Comparison of ENCODE assay signal across 14 cellular contexts in the genomic region with DNA sequence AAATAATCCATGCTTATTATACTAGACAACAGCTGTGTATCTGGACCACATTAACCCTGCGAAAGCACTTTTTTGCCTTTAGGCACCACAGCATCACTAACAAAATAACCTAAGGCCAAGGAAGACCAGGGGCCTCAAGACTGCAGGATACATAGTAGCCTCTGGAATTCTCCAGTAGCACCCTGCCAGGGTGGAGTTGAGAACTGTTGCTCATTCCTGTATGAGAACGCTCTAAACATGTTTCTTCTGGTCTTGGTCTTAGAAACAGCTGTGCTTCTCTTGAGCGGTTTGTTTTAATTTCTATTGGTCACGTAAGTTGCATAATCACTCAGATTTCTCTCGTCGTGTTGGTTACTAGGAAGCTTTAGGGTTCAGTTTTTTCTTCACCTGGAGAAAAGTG. TPM values are rescaled to one million over a fixed set of nuclear protein-coding genes. Genes with fewer than 3 reads are reported as not detected.
A peak's percentile ranks its signal among the peaks of the same experiment; 100 is the strongest.
DNase-seq lines count a peak whose midpoint lies in the region; ATAC-seq and TF ChIP-seq lines count a peak whose summit lies in the region.
"Had no signal": no experiment of that assay in that cellular context is flagged by ENCODE, and none has a peak within 500 bp of the region (broad histone marks: within the 10 kb centered on the region; RNA-seq: fewer than 3 reads in every experiment).

No MANE protein-coding gene starts in this region.

- H3K4me3 ChIP-seq in AG10803 (ENCODE audit: low read length): no peak overlapping the region
- no peak overlapping the region for H3K4me3 ChIP-seq in colonic mucosa
- no peak overlapping the region for H3K4me3 ChIP-seq in left lung
- H3K4me3 ChIP-seq: BLaER1 treated with 17β-estradiol and CSF1 and Interleukin-3, amounts not matched to agents 10 nM and 100 nM; MG63 had no signal

- peak; percentile 18 for ATAC-seq in left lung
- no peak for ATAC-seq in HG02938 (IDR thresholded peaks at IDR 0.05; ENCODE audit: unreplicated experiment)
- ATAC-seq in HG03439 (IDR thresholded peaks at IDR 0.05; ENCODE audit: unreplicated experiment): no peak
- ATAC-seq: HepG2 had no signal

- intact Hi-C loops in colonic mucosa (cut with DNase I) (no loop called here), left lung (cut with DNase I) (no loop called here)

- TF ChIP-seq CTCF in AG10803 (conservative IDR thresholded peaks at IDR 0.05; ENCODE audit: low read length) (no peak), colonic mucosa (IDR thresholded peaks at IDR 0.05) (no peak), left lung (IDR thresholded peaks at IDR 0.05) (no peak)

- H3K36me3 ChIP-seq in colonic mucosa (no peaks in the 10 kb centered on the region), left lung (no peaks in the 10 kb centered on the region)
- H3K36me3 ChIP-seq: BLaER1 treated with 17β-estradiol and CSF1 and Interleukin-3, amounts not matched to agents 10 nM and 100 nM; MG63 had no signal

- DNase-seq in AG08395 (ENCODE audit: low spot score) (peak; percentile 32), AG10803 (ENCODE audit: low read depth) (peak; percentile 45), colonic mucosa (no peak), left lung (no peak)
- no peak for DNase-seq in activated CD4-positive, alpha-beta T cell treated with anti-CD3 and anti-CD28 coated beads, Interleukin-2, amount 50 U/mL, for 1 hour
- DNase-seq: MG63, NCI-H1417 treated with DMSO at 0.1 percent for 48 hours, NCI-H2029 treated with DMSO at 0.1 percent for 48 hours, NCI-H510A treated with DMSO at 0.1 percent for 48 hours had no signal

- no peaks in the 10 kb centered on the region for H3K9me3 ChIP-seq in colonic mucosa
- no peaks in the 10 kb centered on the region for H3K9me3 ChIP-seq in left lung
- H3K9me3 ChIP-seq: BLaER1 treated with 17β-estradiol and CSF1 and Interleukin-3, amounts not matched to agents 10 nM and 100 nM; MG63 had no signal

- H3K9ac ChIP-seq in colonic mucosa (ENCODE audit: low read depth in 2 of 2, low read length in 2 of 2): no peak overlapping the region
- H3K9ac ChIP-seq: BLaER1 treated with 17β-estradiol and CSF1 and Interleukin-3, amounts not matched to agents 10 nM and 100 nM; KMS-11 had no signal

- H3K27me3 ChIP-seq in colonic mucosa: no peaks in the 10 kb centered on the region
- peaks cover 0 to 29% of the 10 kb centered on the region in 2 donors for H3K27me3 ChIP-seq in left lung

- H3K4me1 ChIP-seq in colonic mucosa: peaks cover 3% of the 10 kb centered on the region
- no peaks in the 10 kb centered on the region for H3K4me1 ChIP-seq in left lung
- H3K4me1 ChIP-seq: BLaER1 treated with 17β-estradiol and CSF1 and Interleukin-3, amounts not matched to agents 10 nM and 100 nM had no signal

- H3K27ac ChIP-seq in colonic mucosa: peak overlapping the region; percentile 51
- no peak overlapping the region for H3K27ac ChIP-seq in left lung
- H3K27ac ChIP-seq: BLaER1 treated with 17β-estradiol and CSF1 and Interleukin-3, amounts not matched to agents 10 nM and 100 nM; KMS-11 had no signal

RNA-seq across cellular contexts. Expression of a gene that starts 7.9 kb away (rescaled TPM):
- 10 to 100 TPM; 73.7 to 84.0 TPM for total RNA-seq in colonic mucosa
- total RNA-seq in left lung: 10 to 100 TPM; 31.4 to 34.0 TPM

Comparison
In these comparisons a context has a peak if more than half of its experiments do, and no peak if none do; other contexts are left out.
1. DNase-seq: peak in AG08395 (single experiment) and AG10803 (single experiment); none in colonic mucosa (single experiment), left lung (0 of 2) and activated CD4-positive, alpha-beta T cell treated with anti-CD3 and anti-CD28 coated beads, Interleukin-2, amount 50 U/mL, for 1 hour (single experiment).